ENCODE assay signal across 1 cellular context in the genomic region with DNA sequence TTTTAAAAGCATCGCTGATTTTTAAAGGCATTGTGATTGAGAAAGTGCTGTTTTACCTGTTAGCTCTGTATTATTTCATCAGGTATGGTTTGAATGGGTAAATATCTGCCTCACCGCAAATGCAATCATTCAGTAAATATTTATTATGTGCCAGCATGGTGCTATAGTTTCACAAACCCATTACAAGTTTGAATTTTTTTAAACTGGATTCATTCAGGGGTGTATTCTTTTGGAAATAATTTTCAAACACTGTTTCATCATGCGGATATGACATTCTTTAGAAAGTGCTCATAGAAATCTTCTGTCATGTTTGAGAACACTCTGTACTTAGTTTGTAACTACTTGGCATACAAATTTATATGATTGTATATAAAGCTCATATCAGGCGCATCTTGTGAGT.
TF ChIP-seq lines count a peak whose summit lies in the region.

No MANE protein-coding gene starts in this region.

TF ChIP-seq in SK-N-SH treated with all-trans-retinoic acid at 6 μM for 48 hours, 23 proteins besides CTCF, POLR2A, EP300 and RAD21 (continued from another document):
- TF ChIP-seq, protein P1, sequence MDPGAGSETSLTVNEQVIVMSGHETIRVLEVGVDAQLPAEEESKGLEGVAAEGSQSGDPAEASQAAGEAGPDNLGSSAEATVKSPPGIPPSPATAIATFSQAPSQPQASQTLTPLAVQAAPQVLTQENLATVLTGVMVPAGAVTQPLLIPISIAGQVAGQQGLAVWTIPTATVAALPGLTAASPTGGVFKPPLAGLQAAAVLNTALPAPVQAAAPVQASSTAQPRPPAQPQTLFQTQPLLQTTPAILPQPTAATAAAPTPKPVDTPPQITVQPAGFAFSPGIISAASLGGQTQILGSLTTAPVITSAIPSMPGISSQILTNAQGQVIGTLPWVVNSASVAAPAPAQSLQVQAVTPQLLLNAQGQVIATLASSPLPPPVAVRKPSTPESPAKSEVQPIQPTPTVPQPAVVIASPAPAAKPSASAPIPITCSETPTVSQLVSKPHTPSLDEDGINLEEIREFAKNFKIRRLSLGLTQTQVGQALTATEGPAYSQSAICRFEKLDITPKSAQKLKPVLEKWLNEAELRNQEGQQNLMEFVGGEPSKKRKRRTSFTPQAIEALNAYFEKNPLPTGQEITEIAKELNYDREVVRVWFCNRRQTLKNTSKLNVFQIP (CRISPR knock-in tag; IDR thresholded peaks at IDR 0.05; ENCODE audit: borderline replicate concordance, low read depth) = no peak
- TF ChIP-seq ZC3H10 (CRISPR knock-in tag; IDR thresholded peaks at IDR 0.05) = no peak
- no peak for TF ChIP-seq ZNF565 (CRISPR knock-in tag; conservative IDR thresholded peaks at IDR 0.05; ENCODE audit: low read depth)
- TF ChIP-seq, protein P2, sequence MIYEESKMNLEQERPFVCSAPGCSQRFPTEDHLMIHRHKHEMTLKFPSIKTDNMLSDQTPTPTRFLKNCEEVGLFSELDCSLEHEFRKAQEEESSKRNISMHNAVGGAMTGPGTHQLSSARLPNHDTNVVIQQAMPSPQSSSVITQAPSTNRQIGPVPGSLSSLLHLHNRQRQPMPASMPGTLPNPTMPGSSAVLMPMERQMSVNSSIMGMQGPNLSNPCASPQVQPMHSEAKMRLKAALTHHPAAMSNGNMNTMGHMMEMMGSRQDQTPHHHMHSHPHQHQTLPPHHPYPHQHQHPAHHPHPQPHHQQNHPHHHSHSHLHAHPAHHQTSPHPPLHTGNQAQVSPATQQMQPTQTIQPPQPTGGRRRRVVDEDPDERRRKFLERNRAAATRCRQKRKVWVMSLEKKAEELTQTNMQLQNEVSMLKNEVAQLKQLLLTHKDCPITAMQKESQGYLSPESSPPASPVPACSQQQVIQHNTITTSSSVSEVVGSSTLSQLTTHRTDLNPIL (CRISPR knock-in tag; IDR thresholded peaks at IDR 0.05; ENCODE audit: low read depth) = no peak
- TF ChIP-seq BACH2 (CRISPR knock-in tag; IDR thresholded peaks at IDR 0.05; ENCODE audit: borderline replicate concordance) = no peak
TF ChIP-seq in SK-N-SH treated with all-trans-retinoic acid at 6 μM for 48 hours: peak in this region for 0.
